Comparison of ENCODE assay signal across 8 cellular contexts in genomic region chr2:126634273-126634861, GRCh38. TPM values are rescaled to one million over a fixed set of nuclear protein-coding genes. Genes with fewer than 3 reads are reported as not detected.
DNase-seq lines count a peak whose midpoint lies in the region; ATAC-seq and TF ChIP-seq lines count a peak whose summit lies in the region.

No MANE protein-coding gene starts in this region.

- DNase-seq in activated naive CD4-positive, alpha-beta T cell treated with anti-CD3 and anti-CD28 coated beads for 36 hours, result peak; percentile 45
- DNase-seq in lung microvascular endothelial cell (ENCODE audit: low read depth in 2 of 2), result peak; percentile 11 to 50
- DNase-seq in SKM-1 treated with dmso at 0.1 percent for 144 hours (lab: John Stamatoyannopoulos, UW; ENCODE audit: unreplicated experiment), result no peak
- no peak for DNase-seq in HUDEP-2 (lab: John Stamatoyannopoulos, UW; ENCODE audit: unreplicated experiment in 76 of 76)
- no peak for DNase-seq in NCI-H2029 (lab: John Stamatoyannopoulos, UW)

- H3K36me3 Mint-ChIP-seq in activated naive CD4-positive, alpha-beta T cell treated with anti-CD3 and anti-CD28 coated beads for 36 hours (ENCODE audit: low read depth), result no peaks in the 10 kb centered on the region

- TF ChIP-seq CTCF in GM12872 (IDR thresholded peaks at IDR 0.05; ENCODE audit: insufficient read depth, low read depth, low read length), result peak; percentile 73

- no peak overlapping the region for H3K4me3 Mint-ChIP-seq in activated naive CD4-positive, alpha-beta T cell treated with anti-CD3 and anti-CD28 coated beads for 36 hours

- H3K27ac Mint-ChIP-seq in activated naive CD4-positive, alpha-beta T cell treated with anti-CD3 and anti-CD28 coated beads for 36 hours, result no peak overlapping the region

- no peaks in the 10 kb centered on the region for H3K9me3 Mint-ChIP-seq in activated naive CD4-positive, alpha-beta T cell treated with anti-CD3 and anti-CD28 coated beads for 36 hours

- no peaks in the 10 kb centered on the region for H3K27me3 Mint-ChIP-seq in activated naive CD4-positive, alpha-beta T cell treated with anti-CD3 and anti-CD28 coated beads for 36 hours (ENCODE audit: low read depth)

- H3K4me1 Mint-ChIP-seq in activated naive CD4-positive, alpha-beta T cell treated with anti-CD3 and anti-CD28 coated beads for 36 hours (ENCODE audit: low read depth), result no peaks in the 10 kb centered on the region

- intact Hi-C loops in activated naive CD4-positive, alpha-beta T cell treated with anti-CD3 and anti-CD28 coated beads for 36 hours (cut with micrococcal nuclease), result loop anchor here (2.0 kb wide), 2 partner anchors 106 to 390 kb away; no protein-coding TSS in a partner anchor

- ATAC-seq in HG03442 (IDR thresholded peaks at IDR 0.05; ENCODE audit: unreplicated experiment) (peak; percentile 52), HG02588 (IDR thresholded peaks at IDR 0.05; ENCODE audit: unreplicated experiment) (no peak)

- CTCF ChIA-PET in activated naive CD4-positive, alpha-beta T cell treated with anti-CD3 and anti-CD28 coated beads for 36 hours (lab: Charles Lee), result interaction anchor here (1.0 to 2.6 kb wide), 8 partner anchors 10 to 235 kb away, joined by 3 to 12 read pairs (median 4); partner anchors contain the start of gene GYPC

RNA-seq across cellular contexts. Expression of gene GYPC, which starts 21.6 kb away (rescaled TPM):
- total RNA-seq in activated naive CD4-positive, alpha-beta T cell treated with anti-CD3 and anti-CD28 coated beads for 36 hours, result 100 to 1,000 TPM; 150 to 155 TPM
- total RNA-seq in lung microvascular endothelial cell, result 393 and 773 TPM in 2 replicates

Comparison
In these comparisons a context has a peak if more than half of its experiments do, and no peak if none do; other contexts are left out.
1. DNase-seq: peak in activated naive CD4-positive, alpha-beta T cell treated with anti-CD3 and anti-CD28 coated beads for 36 hours (single experiment) and lung microvascular endothelial cell (2 of 2); none in SKM-1 treated with dmso at 0.1 percent for 144 hours (single experiment), HUDEP-2 (0 of 76) and NCI-H2029 (single experiment).